ENCODE assay signal across 8 cellular contexts in the genomic region with DNA sequence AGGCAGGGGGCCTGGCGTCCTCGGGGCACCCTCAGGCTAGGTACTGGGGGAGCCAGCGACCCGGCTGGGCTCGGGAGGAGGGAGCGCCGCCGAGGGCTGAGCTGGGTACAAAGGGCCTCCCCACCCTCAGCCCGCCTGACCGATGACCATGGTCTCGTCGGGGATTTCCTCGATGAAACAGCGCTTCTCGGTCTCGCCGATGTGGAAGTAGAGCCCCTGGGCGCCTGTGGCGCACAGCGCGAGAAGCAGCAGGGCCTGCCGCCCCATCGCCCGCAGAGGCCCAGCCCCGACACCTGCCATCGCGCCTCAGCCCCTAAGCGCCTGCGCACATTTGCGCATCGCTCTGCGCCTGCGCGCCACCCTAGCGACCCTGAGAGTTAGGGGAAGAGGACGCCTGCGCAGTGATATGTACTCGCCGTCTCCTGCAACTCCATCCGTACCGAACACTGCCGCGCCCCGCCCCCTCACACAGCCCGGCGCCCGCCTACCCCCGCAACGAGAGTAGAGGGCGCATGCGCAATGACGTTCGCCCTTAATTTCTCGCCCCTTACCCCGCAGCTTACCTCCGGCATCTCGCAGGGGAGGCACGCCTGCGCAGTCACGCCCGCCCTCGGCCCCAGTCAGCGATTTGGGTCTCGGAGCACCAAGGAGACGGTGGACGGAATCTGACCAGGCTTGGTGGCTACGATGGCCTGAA. TPM values are rescaled to one million over a fixed set of nuclear protein-coding genes. Genes with fewer than 3 reads are reported as not detected.
DNase-seq lines count a peak whose midpoint lies in the region; TF ChIP-seq lines count a peak whose summit lies in the region.

Gene TMED4, minus strand, starts transcription at position 325 of the 697 bp plus-strand sequence. Its CDS starts 25 bp downstream, at position 300.

- H3K9me3 ChIP-seq in neuron (ENCODE audit: low read length) (no peaks in the 10 kb centered on the region), subcutaneous abdominal adipose tissue (ENCODE audit: control insufficient read depth in 5 of 5, low read length in 5 of 5) (no peaks in the 10 kb centered on the region)

- H3K27ac ChIP-seq in subcutaneous abdominal adipose tissue (ENCODE audit: low read depth, low read length): peak within 1 kb of the TSS; percentile 97

- POLR2A ChIA-PET in HEK293T (lab: Yijun Ruan, JAX): interaction anchor here (0.6 to 3.0 kb wide), 20 partner anchors 9 to 417 kb away, joined by 3 to 32 read pairs (median 4); partner anchors contain the start of genes DDX56, H2AZ2, OGDH and PURB

- H3K4me1 ChIP-seq in neuron (ENCODE audit: insufficient read depth, low read length) (peaks cover 10% of the 10 kb centered on the region), subcutaneous abdominal adipose tissue (ENCODE audit: control insufficient read depth in 5 of 5, insufficient read depth in 5 of 5, low read length in 5 of 5) (peaks cover 4 to 26% (median 22%) of the 10 kb centered on the region in 5 donors)

- peak within 1 kb of the TSS; percentile 89 to 98 (median 94) for H3K9ac ChIP-seq in subcutaneous abdominal adipose tissue (ENCODE audit: low read length in 5 of 5)

- CTCF ChIA-PET in HEK293T (lab: Yijun Ruan, JAX): no interaction called here

- H3K27me3 ChIP-seq in neuron (ENCODE audit: insufficient read depth, low read length) (no peaks in the 10 kb centered on the region), subcutaneous abdominal adipose tissue (ENCODE audit: control insufficient read depth in 5 of 5, insufficient read depth in 4 of 5, low read length in 5 of 5) (no peaks in the 10 kb centered on the region)

- in situ Hi-C loops in SK-MEL-5 (cut with HindIII; ENCODE audit: low pct_unique_long_range_greater_than_20kb, low sequenced_read_pairs): no loop called here

- H3K36me3 ChIP-seq in neuron (ENCODE audit: insufficient read depth, low read length): peaks cover 25% of the 10 kb centered on the region
- H3K36me3 ChIP-seq in subcutaneous abdominal adipose tissue (ENCODE audit: control insufficient read depth in 5 of 5, insufficient read depth in 5 of 5, low read length in 5 of 5): peaks cover 5 to 26% (median 22%) of the 10 kb centered on the region in 5 donors

- H3K4me3 ChIP-seq in neuron (ENCODE audit: low read length) (peak within 1 kb of the TSS; percentile 86), subcutaneous abdominal adipose tissue (ENCODE audit: low read depth in 1 of 5, low read length in 5 of 5) (peak within 1 kb of the TSS; percentile 82 to 94 (median 85))

- DNase-seq in GF-D8 (lab: John Stamatoyannopoulos, UW): peak; percentile 99
- peak; percentile 100 for DNase-seq in HEK293T (ENCODE audit: extremely low spot score)
- DNase-seq in MV-4-11 (lab: John Stamatoyannopoulos, UW): peak; percentile 97
- peak; percentile 99 for DNase-seq in SK-MEL-5 (ENCODE audit: low read depth, low spot score)
- DNase-seq in activated naive CD4-positive, alpha-beta T cell treated with Interleukin-2 at 50 U/mL for 16 hours: peak; percentile 100
- peak; percentile 94 for DNase-seq in foreskin melanocyte

- H2AFZ ChIP-seq in neuron (ENCODE audit: low read depth, low read length): peak within 1 kb of the TSS; percentile 36

TF ChIP-seq in HEK293T, 16 proteins besides CTCF, POLR2A, EP300 and RAD21:
- TF ChIP-seq L3MBTL2 (conservative IDR thresholded peaks at IDR 0.05) (0 out of 2 replicates have a peak, but pooled peaks have one; percentile 16), SP1 (IDR thresholded peaks at IDR 0.05) (no peak)

RNA-seq across cellular contexts. Expression of gene TMED4, which starts in this region (rescaled TPM):
- total RNA-seq in SK-MEL-5 (2014; rRNA removed; shearing (Covaris generic)): 177 and 178 TPM in 2 replicates
- 206 and 231 TPM in 2 replicates for polyA plus RNA-seq in SK-MEL-5 (2015; cell fraction: cytosol; rRNA removed)
- 122 and 140 TPM in 2 replicates for polyA plus RNA-seq in SK-MEL-5 (2015; cell fraction: nucleus; rRNA removed)

Comparison
In these comparisons a context has a peak if more than half of its experiments do, and no peak if none do; other contexts are left out.
1. Peak in every context shown above with its lines: DNase-seq, H3K4me3 ChIP-seq and H3K27ac ChIP-seq.